9 cellular contexts compared by ENCODE assay signal in genomic region chr17:17713839-17714238, GRCh38. TPM values are rescaled to one million over a fixed set of nuclear protein-coding genes. Genes with fewer than 3 reads are reported as not detected.
A peak's percentile ranks its signal among the peaks of the same experiment; 100 is the strongest.
DNase-seq lines count a peak whose midpoint lies in the region; ATAC-seq and TF ChIP-seq lines count a peak whose summit lies in the region.
"Had no signal": no experiment of that assay in that cellular context is flagged by ENCODE, and none has a peak within 500 bp of the region (broad histone marks: within the 10 kb centered on the region; RNA-seq: fewer than 3 reads in every experiment).

No MANE protein-coding gene starts in this region.

- ATAC-seq in Right ventricle myocardium superior (ENCODE audit: poor library complexity) (peak; percentile 79), HG03457 (IDR thresholded peaks at IDR 0.05; ENCODE audit: unreplicated experiment) (no peak)

- peak; percentile 26 for DNase-seq in CD1c-positive myeloid dendritic cell (ENCODE audit: extremely low spot score)
- peak; percentile 79 for DNase-seq in Right ventricle myocardium superior
- peak; percentile 88 for DNase-seq in posterior vena cava (ENCODE audit: low spot score)
- DNase-seq in DMS79 (lab: John Stamatoyannopoulos, UW) = no peak
- no peak for DNase-seq in NCI-H226
- DNase-seq in RKO (ENCODE audit: low spot score) = no peak
- DNase-seq: T-helper 2 cell had no signal

- peak overlapping the region; percentile 35 for H3K27ac ChIP-seq in VCaP

- intact Hi-C loops in Right ventricle myocardium superior (cut with DNase I) = no loop called here
- intact Hi-C loops in posterior vena cava (cut with DNase I) = no loop called here

- TF ChIP-seq CTCF in VCaP (conservative IDR thresholded peaks at IDR 0.05) = no peak

RNA-seq across cellular contexts. Expression of gene RAI1, which starts 32.6 kb away (rescaled TPM):
- 28.3 TPM for total RNA-seq in Right ventricle myocardium superior
- total RNA-seq in posterior vena cava = 10 to 100 TPM; 25.6 to 36.5 TPM

Comparison
In these comparisons a context has a peak if more than half of its experiments do, and no peak if none do; other contexts are left out.
1. DNase-seq: peak in CD1c-positive myeloid dendritic cell (single experiment), Right ventricle myocardium superior (single experiment) and posterior vena cava (single experiment); none in DMS79 (single experiment), NCI-H226 (single experiment) and RKO (single experiment).